In genomic region chrX:79364306-79364705, GRCh38 we compare ENCODE assay signal across 18 cellular contexts. TPM values are rescaled to one million over a fixed set of nuclear protein-coding genes. Genes with fewer than 3 reads are reported as not detected.
DNase-seq lines count a peak whose midpoint lies in the region; ATAC-seq, FAIRE-seq and TF ChIP-seq lines count a peak whose summit lies in the region.
"Had no signal": no experiment of that assay in that cellular context is flagged by ENCODE, and none has a peak within 500 bp of the region (broad histone marks: within the 10 kb centered on the region; RNA-seq: fewer than 3 reads in every experiment).

No MANE protein-coding gene starts in this region.

- peak overlapping the region; percentile 72 for H3K4me3 Mint-ChIP-seq in activated naive CD8-positive, alpha-beta T cell
- H3K4me3 Mint-ChIP-seq: type B pancreatic cell had no signal

- WGBS in HepG2 (ENCODE audit: low lambda C conversion rate) = 1% methylated on average over 5 of the region's 5 CpGs
- WGBS in right lobe of liver (ENCODE audit: insufficient coverage, low coverage, low lambda C conversion rate, missing lambda C conversion rate) = 31% methylated on average over 5 of the region's 5 CpGs

- peaks cover 52% of the 10 kb centered on the region for H3K4me1 Mint-ChIP-seq in activated naive CD8-positive, alpha-beta T cell (ENCODE audit: low read depth)

- ATAC-seq in HepG2 (no peak), right lobe of liver (no peak), GM21717 (IDR thresholded peaks at IDR 0.05; ENCODE audit: unreplicated experiment) (no peak), left lobe of liver (no peak)

- H3K9me3 ChIP-seq in HepG2 (ENCODE audit: low read length) = no peaks in the 10 kb centered on the region
- H3K9me3 ChIP-seq in right lobe of liver = no peaks in the 10 kb centered on the region
- no peaks in the 10 kb centered on the region for H3K9me3 ChIP-seq in MM.1S (replicated peaks; ENCODE audit: insufficient read depth, low read length)
- H3K9me3 ChIP-seq: BE2C, SK-N-SH had no signal

- no peak overlapping the region for H3K27ac ChIP-seq in HepG2 (ENCODE audit: extremely low read length, insufficient read depth, low read length)
- H3K27ac ChIP-seq in right lobe of liver = no peak overlapping the region
- no peak overlapping the region for H3K27ac ChIP-seq in MM.1S (ENCODE audit: low read length)

- TF ChIP-seq EP300 in HepG2 (IDR thresholded peaks at IDR 0.05; ENCODE audit: low read depth in 2 of 2, low read length in 2 of 2) (no peak), HepG2 (CRISPR knock-in tag; IDR thresholded peaks at IDR 0.05; ENCODE audit: borderline replicate concordance) (no peak)

- peaks cover 5% of the 10 kb centered on the region for H3K36me3 Mint-ChIP-seq in activated naive CD8-positive, alpha-beta T cell
- H3K36me3 Mint-ChIP-seq: naive B cell, type B pancreatic cell had no signal

- no TSS peak for BruUV-seq in HepG2 (replicated peaks; lab: Mats Ljungman, UMichigan)

- no peak for TF ChIP-seq RAD21 in HepG2 (CRISPR knock-in tag; IDR thresholded peaks at IDR 0.05)

- H3F3A ChIP-seq in MM.1S (ENCODE audit: insufficient read depth, low read length) = peaks cover 10% of the 10 kb centered on the region

- H3K4me3 ChIP-seq in HepG2 (replicated peaks in 1 of 3; ENCODE audit: insufficient read depth in 1 of 3, low read depth in 2 of 3, low read length in 3 of 3) (no peak overlapping the region), right lobe of liver (no peak overlapping the region), MM.1S (ENCODE audit: low read length) (no peak overlapping the region)

- TF ChIP-seq POLR2A in HepG2 (IDR thresholded peaks at IDR 0.05; ENCODE audit: insufficient read depth in 1 of 2, low read depth in 2 of 2, low read length in 2 of 2) = no peak
- no peak for TF ChIP-seq POLR2A in right lobe of liver (IDR thresholded peaks at IDR 0.05)

- POLR2A ChIA-PET in HepG2 (lab: Yijun Ruan, JAX) = no interaction called here

- H3K4me1 ChIP-seq in HepG2 (ENCODE audit: insufficient read depth, low read length) (no peaks in the 10 kb centered on the region), right lobe of liver (no peaks in the 10 kb centered on the region), MM.1S (ENCODE audit: low read length) (peaks cover 3% of the 10 kb centered on the region; the same call in 1 of the 2 replicates)
- H3K4me1 ChIP-seq: BE2C had no signal

- no peak overlapping the region for H2AFZ ChIP-seq in HepG2 (ENCODE audit: low read length)
- H2AFZ ChIP-seq in MM.1S (ENCODE audit: low read length) = no peak overlapping the region

- H4K20me1 ChIP-seq in HepG2 (ENCODE audit: insufficient read depth, low read length) (no peaks in the 10 kb centered on the region), MM.1S (ENCODE audit: insufficient read depth, low read length) (no peaks in the 10 kb centered on the region)

- H3K27me3 ChIP-seq in HepG2 (ENCODE audit: control insufficient read depth in 1 of 2, insufficient read depth in 2 of 2, low read length in 2 of 2) = no peaks in the 10 kb centered on the region
- H3K27me3 ChIP-seq in right lobe of liver = no peaks in the 10 kb centered on the region
- H3K27me3 ChIP-seq in MM.1S (replicated peaks; ENCODE audit: insufficient read depth, low read length) = no peaks in the 10 kb centered on the region
- H3K27me3 ChIP-seq: BE2C had no signal

- no peak for TF ChIP-seq CTCF in HepG2 (CRISPR knock-in tag; IDR thresholded peaks at IDR 0.05)
- no peak for TF ChIP-seq CTCF in right lobe of liver (IDR thresholded peaks at IDR 0.05)
- TF ChIP-seq CTCF in MM.1S (IDR thresholded peaks at IDR 0.05; ENCODE audit: low read length) = no peak

- H3K79me2 ChIP-seq in HepG2 (ENCODE audit: insufficient read depth, low read length) = no peaks in the 10 kb centered on the region
- peaks cover 5% of the 10 kb centered on the region; the same call in 1 of the 2 replicates for H3K79me2 ChIP-seq in MM.1S (ENCODE audit: low read length)

- in situ Hi-C loops in HepG2 (cut with HindIII; ENCODE audit: extremely low pct_ligation_motif_present, low pct_unique_long_range_greater_than_20kb) = no loop called here

- H3K27ac Mint-ChIP-seq in activated naive CD8-positive, alpha-beta T cell = peak overlapping the region; percentile 61
- H3K27ac Mint-ChIP-seq: progenitor cell of endocrine pancreas, type B pancreatic cell had no signal

- H3K36me3 ChIP-seq in HepG2 (replicated peaks in 1 of 2; ENCODE audit: control insufficient read depth in 1 of 2, insufficient read depth in 2 of 2, low read length in 2 of 2) = no peaks in the 10 kb centered on the region
- no peaks in the 10 kb centered on the region for H3K36me3 ChIP-seq in right lobe of liver
- no peaks in the 10 kb centered on the region for H3K36me3 ChIP-seq in MM.1S (replicated peaks; ENCODE audit: insufficient read depth, low read length)
- H3K36me3 ChIP-seq: BE2C had no signal

- no peaks in the 10 kb centered on the region for H3K9me2 ChIP-seq in MM.1S (replicated peaks; ENCODE audit: insufficient read depth, low read length)
- H3K9me2 ChIP-seq: SK-N-SH had no signal

- H3K27me3 Mint-ChIP-seq in activated naive CD8-positive, alpha-beta T cell = no peaks in the 10 kb centered on the region
- H3K27me3 Mint-ChIP-seq: naive B cell had no signal

- H3K9me3 Mint-ChIP-seq in activated naive CD8-positive, alpha-beta T cell (ENCODE audit: low read depth) = no peaks in the 10 kb centered on the region
- H3K9me3 Mint-ChIP-seq: type B pancreatic cell had no signal

- H3K4me2 ChIP-seq in HepG2 (ENCODE audit: low read depth, low read length) (no peak overlapping the region), MM.1S (ENCODE audit: low read depth, low read length) (0 out of 2 replicates have a peak overlapping the region, but pooled peaks have one; percentile 10)
- H3K4me2 ChIP-seq: SK-N-SH had no signal

- CTCF ChIA-PET in HepG2 (lab: Yijun Ruan, JAX; ENCODE audit: low intra/inter-chr PET ratio, low total read pairs) = no interaction called here

- intact Hi-C loops in HepG2 (cut with micrococcal nuclease; ENCODE audit: unreplicated experiment) (no loop called here), right lobe of liver (cut with DNase I) (no loop called here)

- H3K9ac ChIP-seq in HepG2 (ENCODE audit: insufficient read depth, low read depth, low read length) (no peak overlapping the region), MM.1S (ENCODE audit: low read length) (no peak overlapping the region)
- H3K9ac ChIP-seq: SK-N-SH had no signal

- DNase-seq in HepG2 (ENCODE audit: low spot score) (peak; percentile 0), right lobe of liver (no peak), MM.1S (no peak), superior temporal gyrus (ENCODE audit: extremely low spot score) (peak; percentile 7), ecto neural progenitor cell (ENCODE audit: low spot score) (no peak), left lobe of liver (ENCODE audit: low spot score) (no peak)
- DNase-seq: BE2C; caudate nucleus; effector CD8-positive, alpha-beta T cell; naive B cell; NCI-H2081; NCI-H524 treated with DMSO at 0.1 percent for 48 hours; SK-N-SH had no signal

- FAIRE-seq in HepG2 (lab: Jason Lieb, UNC) = no peak
- FAIRE-seq: G401.6 had no signal

TF ChIP-seq in HepG2, 621 proteins besides CTCF, POLR2A, EP300 and RAD21:
- no peak for TF ChIP-seq KMT2A (CRISPR knock-in tag; IDR thresholded peaks at IDR 0.05)
- no peak for TF ChIP-seq RFXAP (CRISPR knock-in tag; IDR thresholded peaks at IDR 0.05; ENCODE audit: borderline replicate concordance)
- TF ChIP-seq ZNF569 (CRISPR knock-in tag; IDR thresholded peaks at IDR 0.05; ENCODE audit: borderline replicate concordance) = no peak
- TF ChIP-seq SOX13 (IDR thresholded peaks at IDR 0.05) = no peak
- TF ChIP-seq SOX13 (CRISPR knock-in tag; conservative IDR thresholded peaks at IDR 0.05 in 1 of 2, IDR thresholded peaks at IDR 0.05 in 1 of 2) = peak in 1 of 2 experiments; percentile 38; a peak in 1 of 4 replicates

RNA-seq across cellular contexts. Expression of gene ITM2A, which starts 2.8 kb away (rescaled TPM):
- total RNA-seq in HepG2 (2016; rRNA removed; fragmentation: Illumina TruSeq; extraction: Trizol) = not detected in 2 replicates
- not detected in 2 replicates for total RNA-seq in HepG2 (2016; cell fraction: cytosol; rRNA removed; fragmentation: Illumina TruSeq; extraction: Trizol; ENCODE audit: low read depth)
- not detected in 2 replicates for total RNA-seq in HepG2 (2016; cell fraction: insoluble cytoplasmic fraction; rRNA removed; fragmentation: Illumina TruSeq; extraction: Trizol)
- not detected in 2 replicates for total RNA-seq in HepG2 (2016; cell fraction: membrane; rRNA removed; fragmentation: Illumina TruSeq; extraction: Trizol)
- total RNA-seq in HepG2 (2016; cell fraction: nucleus; rRNA removed; fragmentation: Illumina TruSeq; extraction: Trizol) = not detected in 2 replicates
- polyA plus RNA-seq in HepG2 (2011; rRNA removed) = not detected in 2 replicates
- polyA plus RNA-seq in HepG2 (2011; cell fraction: cytosol; rRNA removed) = 0.03 TPM in 1 of 2 replicates, not detected in the other
- 0.10 TPM in 1 of 2 replicates, not detected in the other for polyA plus RNA-seq in HepG2 (2011; cell fraction: nucleus; rRNA removed)
- polyA plus RNA-seq in HepG2 (2012) = not detected in 2 replicates
- polyA plus RNA-seq in HepG2 (2016; cell fraction: cytosol; fragmentation: Illumina TruSeq; extraction: Trizol; ENCODE audit: low read depth) = not detected in 2 replicates
- not detected in 2 replicates for polyA plus RNA-seq in HepG2 (2016; cell fraction: insoluble cytoplasmic fraction; fragmentation: Illumina TruSeq; extraction: Trizol; ENCODE audit: low read depth)
- polyA plus RNA-seq in HepG2 (2016; cell fraction: membrane; fragmentation: Illumina TruSeq; extraction: Trizol; ENCODE audit: low read depth) = not detected in 2 replicates
- not detected in 2 replicates for polyA plus RNA-seq in HepG2 (2016; cell fraction: nucleus; fragmentation: Illumina TruSeq; extraction: Trizol; ENCODE audit: insufficient read depth, low read depth)
- 0.51 TPM in 1 of 2 replicates, not detected in the other for polyA minus RNA-seq in HepG2 (2011; rRNA and poly(A)+ RNA removed; ENCODE audit: low replicate concordance)
- not detected in 2 replicates for polyA minus RNA-seq in HepG2 (2011; cell fraction: cytosol; rRNA and poly(A)+ RNA removed)
- polyA minus RNA-seq in HepG2 (2011; cell fraction: nucleus; rRNA and poly(A)+ RNA removed) = not detected in 2 replicates
- 1 to 10 TPM in 4 of 6 experiments, under 1 TPM in 2; 0.18 to 4.9 (median 1.6) TPM for total RNA-seq in right lobe of liver
- total RNA-seq in left lobe of liver = 2.2 TPM
- polyA plus RNA-seq: SK-N-SH had no signal

Comparison
In these comparisons a context has a peak if more than half of its experiments do, and no peak if none do; other contexts are left out.
1. DNase-seq: peak in HepG2 (single experiment) and superior temporal gyrus (single experiment); none in right lobe of liver (0 of 3), MM.1S (single experiment), ecto neural progenitor cell (single experiment) and left lobe of liver (single experiment).